Comparison of ENCODE assay signal across 22 cellular contexts in the genomic region with DNA sequence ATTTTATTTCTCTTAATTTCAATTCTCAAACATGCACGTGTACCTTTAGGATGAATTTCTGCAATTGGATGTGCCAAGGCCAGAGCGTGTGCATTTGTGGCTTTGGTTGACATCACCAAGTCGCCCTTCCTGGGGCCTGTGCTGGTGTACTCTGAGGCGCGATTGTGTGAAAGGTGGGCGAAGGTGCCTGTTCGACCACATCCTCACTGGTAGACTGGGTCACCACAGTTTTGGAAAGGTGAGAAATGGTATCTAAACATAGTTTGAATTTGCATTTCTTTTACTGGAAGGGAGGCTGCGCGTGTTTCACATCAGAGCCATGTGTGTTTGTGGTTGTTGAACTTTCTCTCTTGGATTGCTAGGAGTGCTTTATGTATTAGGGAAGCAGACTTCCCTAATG.
DNase-seq lines count a peak whose midpoint lies in the region; ATAC-seq and TF ChIP-seq lines count a peak whose summit lies in the region.
"Had no signal": no experiment of that assay in that cellular context is flagged by ENCODE, and none has a peak within 500 bp of the region (broad histone marks: within the 10 kb centered on the region; RNA-seq: fewer than 3 reads in every experiment).

No MANE protein-coding gene starts in this region.

- peak; percentile 61 for DNase-seq in activated T-cell treated with anti-CD3 and anti-CD28 coated beads, Interleukin-2, amount 50 U/mL, for 24 hours
- no peak for DNase-seq in activated T-cell treated with anti-CD3 and anti-CD28 coated beads for 4 hours
- no peak for DNase-seq in activated naive CD4-positive, alpha-beta T cell treated with anti-CD3 and anti-CD28 coated beads, Interleukin-2, amount 50 U/mL, for 72 hours (ENCODE audit: low spot score in 2 of 2)
- no peak for DNase-seq in natural killer cell treated with Interleukin-12 subunit alpha and Interleukin-12 subunit beta and Interleukin-15 and Interleukin-18, amount 100 ng/mL, for 72 hours (ENCODE audit: low spot score)
- no peak for DNase-seq in testis
- DNase-seq in Peyer's patch = no peak
- no peak for DNase-seq in MCF 10A (ENCODE audit: unreplicated experiment)
- DNase-seq: DMS53, left lung, NCI-H187, NCI-H226, T1000 had no signal

- H3K4me1 Mint-ChIP-seq in activated T-cell treated with anti-CD3 and anti-CD28 coated beads, Interleukin-2, amount 50 U/mL, for 24 hours (ENCODE audit: low read depth) = peaks cover 61% of the 10 kb centered on the region
- peaks cover 9 to 14% of the 10 kb centered on the region in 2 donors for H3K4me1 Mint-ChIP-seq in natural killer cell treated with Interleukin-12 subunit alpha and Interleukin-12 subunit beta and Interleukin-15 and Interleukin-18, amount 100 ng/mL, for 72 hours (ENCODE audit: low read depth in 2 of 2)
- H3K4me1 Mint-ChIP-seq in MCF 10A (ENCODE audit: insufficient read depth, unreplicated experiment) = no peaks in the 10 kb centered on the region

- peak overlapping the region; percentile 75 for H3K27ac Mint-ChIP-seq in activated T-cell treated with anti-CD3 and anti-CD28 coated beads, Interleukin-2, amount 50 U/mL, for 24 hours
- H3K27ac Mint-ChIP-seq in activated naive CD4-positive, alpha-beta T cell treated with anti-CD3 and anti-CD28 coated beads, Interleukin-2, amount 50 U/mL, for 72 hours = no peak overlapping the region
- no peak overlapping the region for H3K27ac Mint-ChIP-seq in natural killer cell treated with Interleukin-12 subunit alpha and Interleukin-12 subunit beta and Interleukin-15 and Interleukin-18, amount 100 ng/mL, for 72 hours
- no peak overlapping the region for H3K27ac Mint-ChIP-seq in MCF 10A (ENCODE audit: low read depth, unreplicated experiment)
- H3K27ac Mint-ChIP-seq: IgD-negative memory B cell, mesothelial cell of epicardium had no signal

- CTCF ChIA-PET in MCF 10A (lab: Yijun Ruan, JAX) = no interaction called here

- TF ChIP-seq POLR2A in testis (IDR thresholded peaks at IDR 0.05) (no peak), Peyer's patch (IDR thresholded peaks at IDR 0.05) (no peak)

- no TSS peak for BruUV-seq in MCF 10A (replicated peaks; lab: Mats Ljungman, UMichigan)

- TF ChIP-seq CTCF in testis (IDR thresholded peaks at IDR 0.05) (no peak), Peyer's patch (IDR thresholded peaks at IDR 0.05) (no peak), MCF 10A (IDR thresholded peaks at IDR 0.05; ENCODE audit: unreplicated experiment) (no peak)

- no peak overlapping the region for H3K4me3 Mint-ChIP-seq in activated T-cell treated with anti-CD3 and anti-CD28 coated beads, Interleukin-2, amount 50 U/mL, for 24 hours
- H3K4me3 Mint-ChIP-seq in natural killer cell treated with Interleukin-12 subunit alpha and Interleukin-12 subunit beta and Interleukin-15 and Interleukin-18, amount 100 ng/mL, for 72 hours = no peak overlapping the region
- no peak overlapping the region for H3K4me3 Mint-ChIP-seq in MCF 10A (ENCODE audit: unreplicated experiment)
- H3K4me3 Mint-ChIP-seq: IgD-negative memory B cell, mesothelial cell of epicardium, neural crest cell had no signal

- H3K4me3 ChIP-seq in testis = no peak overlapping the region
- H3K4me3 ChIP-seq in Peyer's patch = no peak overlapping the region
- H3K4me3 ChIP-seq: left lung, SK-N-MC, skin epidermis, thoracic aorta had no signal

- 85 to 87% methylated on average over 9 of the region's 9 CpGs for WGBS in testis, 2 donors

- no peaks in the 10 kb centered on the region for H3K9me3 ChIP-seq in testis
- H3K9me3 ChIP-seq in Peyer's patch = no peaks in the 10 kb centered on the region
- H3K9me3 ChIP-seq: left lung, thoracic aorta had no signal

- peak; percentile 69 for ATAC-seq in HG03175 (IDR thresholded peaks at IDR 0.05; ENCODE audit: unreplicated experiment)
- ATAC-seq in activated naive CD4-positive, alpha-beta T cell treated with anti-CD3 and anti-CD28 coated beads, Interleukin-2, amount 50 U/mL, for 72 hours = peak; percentile 63 to 67
- ATAC-seq in natural killer cell treated with Interleukin-12 subunit alpha and Interleukin-12 subunit beta and Interleukin-15 and Interleukin-18, amount 100 ng/mL, for 72 hours = peak; percentile 45 to 72
- ATAC-seq: activated CD4-positive, CD25-positive, alpha-beta regulatory T cell treated with anti-CD3 and anti-CD28 coated beads, Interleukin-2, amount 50 U/mL, for 24 hours; HCT116; left lung; Panc1 had no signal

- H3K4me1 ChIP-seq in testis = no peaks in the 10 kb centered on the region
- H3K4me1 ChIP-seq in Peyer's patch = no peaks in the 10 kb centered on the region
- H3K4me1 ChIP-seq: left lung had no signal

- H3K27me3 ChIP-seq in testis (no peaks in the 10 kb centered on the region), Peyer's patch (no peaks in the 10 kb centered on the region)
- H3K27me3 ChIP-seq: left lung had no signal

- peaks cover 3% of the 10 kb centered on the region for H3K36me3 Mint-ChIP-seq in activated T-cell treated with anti-CD3 and anti-CD28 coated beads, Interleukin-2, amount 50 U/mL, for 24 hours (ENCODE audit: low read depth)
- H3K36me3 Mint-ChIP-seq in activated naive CD4-positive, alpha-beta T cell treated with anti-CD3 and anti-CD28 coated beads, Interleukin-2, amount 50 U/mL, for 72 hours = peaks cover 6 to 11% of the 10 kb centered on the region in 2 donors
- H3K36me3 Mint-ChIP-seq in natural killer cell treated with Interleukin-12 subunit alpha and Interleukin-12 subunit beta and Interleukin-15 and Interleukin-18, amount 100 ng/mL, for 72 hours = no peaks in the 10 kb centered on the region
- peaks cover 5% of the 10 kb centered on the region for H3K36me3 Mint-ChIP-seq in MCF 10A (ENCODE audit: insufficient read depth, unreplicated experiment)

- intact Hi-C loops in testis (cut with DNase I; ENCODE audit: low total_unique reads) (no loop called here), MCF 10A (cut with micrococcal nuclease) (no loop called here)

- POLR2A ChIA-PET in MCF 10A (lab: Yijun Ruan, JAX) = no interaction called here

- H3K27ac ChIP-seq in testis (no peak overlapping the region), Peyer's patch (no peak overlapping the region)
- H3K27ac ChIP-seq: left lung, SK-N-MC, skin epidermis, thoracic aorta had no signal

- peaks cover 3% of the 10 kb centered on the region for H3K9me3 Mint-ChIP-seq in activated T-cell treated with anti-CD3 and anti-CD28 coated beads, Interleukin-2, amount 50 U/mL, for 24 hours
- H3K9me3 Mint-ChIP-seq in activated naive CD4-positive, alpha-beta T cell treated with anti-CD3 and anti-CD28 coated beads, Interleukin-2, amount 50 U/mL, for 72 hours = peaks cover 6 to 15% of the 10 kb centered on the region in 2 donors
- H3K9me3 Mint-ChIP-seq in natural killer cell treated with Interleukin-12 subunit alpha and Interleukin-12 subunit beta and Interleukin-15 and Interleukin-18, amount 100 ng/mL, for 72 hours = no peaks in the 10 kb centered on the region
- peaks cover 26% of the 10 kb centered on the region for H3K9me3 Mint-ChIP-seq in MCF 10A (ENCODE audit: unreplicated experiment)

- H3K36me3 ChIP-seq in testis (ENCODE audit: low read depth, missing control alignments) (no peaks in the 10 kb centered on the region), Peyer's patch (peaks cover 0 to 3% (median 0%) of the 10 kb centered on the region in 3 donors)
- H3K36me3 ChIP-seq: left lung, thoracic aorta had no signal

- H3K27me3 Mint-ChIP-seq in activated T-cell treated with anti-CD3 and anti-CD28 coated beads, Interleukin-2, amount 50 U/mL, for 24 hours = no peaks in the 10 kb centered on the region
- peaks cover 28 to 35% of the 10 kb centered on the region in 2 donors for H3K27me3 Mint-ChIP-seq in natural killer cell treated with Interleukin-12 subunit alpha and Interleukin-12 subunit beta and Interleukin-15 and Interleukin-18, amount 100 ng/mL, for 72 hours
- no peaks in the 10 kb centered on the region for H3K27me3 Mint-ChIP-seq in MCF 10A (ENCODE audit: insufficient read depth, unreplicated experiment)
